In genomic region chr17:49259663-49260010, GRCh38 we compare ENCODE assay signal across 9 cellular contexts. TPM values are rescaled to one million over a fixed set of nuclear protein-coding genes. Genes with fewer than 3 reads are reported as not detected.
DNase-seq lines count a peak whose midpoint lies in the region; ATAC-seq and TF ChIP-seq lines count a peak whose summit lies in the region.
"Had no signal": no experiment of that assay in that cellular context is flagged by ENCODE, and none has a peak within 500 bp of the region (broad histone marks: within the 10 kb centered on the region; RNA-seq: fewer than 3 reads in every experiment).

No MANE protein-coding gene starts in this region.

- TF ChIP-seq CTCF in DOHH2 (IDR thresholded peaks at IDR 0.05; ENCODE audit: low read depth, low read length, poor library complexity, severe bottlenecking) (no peak), fibroblast of lung (conservative IDR thresholded peaks at IDR 0.05 in 1 of 2, IDR thresholded peaks at IDR 0.05 in 1 of 2; ENCODE audit: low read depth in 1 of 2, low read length in 2 of 2) (no peak), osteocyte (IDR thresholded peaks at IDR 0.05) (no peak), GM13977 (IDR thresholded peaks at IDR 0.05; ENCODE audit: extremely low read depth, insufficient read depth, missing control alignments) (no peak)

- H3K4me1 Mint-ChIP-seq in osteocyte (ENCODE audit: unreplicated experiment) = peaks cover 8% of the 10 kb centered on the region

- in situ Hi-C loops in GM13977 (cut with MboI; ENCODE audit: low pct_unique_long_range_greater_than_20kb, low sequenced_read_pairs, unreplicated experiment) = no loop called here

- H3K36me3 Mint-ChIP-seq in osteocyte (ENCODE audit: unreplicated experiment) = no peaks in the 10 kb centered on the region

- H3K4me3 ChIP-seq in DOHH2 (ENCODE audit: low read length) = peak overlapping the region; percentile 60
- H3K4me3 ChIP-seq in SJCRH30 = peak overlapping the region; percentile 64
- H3K4me3 ChIP-seq in fibroblast of lung (replicated peaks in 1 of 4; ENCODE audit: control extremely low read depth in 1 of 4, insufficient read depth in 1 of 4, low read depth in 3 of 4, low read length in 4 of 4) = peak overlapping the region; percentile 24 to 55 (median 32)

- H3K27ac ChIP-seq in DOHH2 (ENCODE audit: low read depth, low read length) (no peak overlapping the region), SJCRH30 (no peak overlapping the region), fibroblast of lung (ENCODE audit: insufficient read depth, low read length) (no peak overlapping the region)

- H4K20me1 ChIP-seq in DOHH2 (ENCODE audit: control insufficient read depth, insufficient read depth, low read depth, low read length) (no peaks in the 10 kb centered on the region), fibroblast of lung (ENCODE audit: control insufficient read depth, extremely low read depth, insufficient read depth, low read length) (no peaks in the 10 kb centered on the region)

- no peaks in the 10 kb centered on the region for H3K9me3 ChIP-seq in DOHH2 (ENCODE audit: control insufficient read depth, insufficient read depth, low read length)
- no peaks in the 10 kb centered on the region for H3K9me3 ChIP-seq in SJCRH30 (replicated peaks)
- H3K9me3 ChIP-seq in fibroblast of lung (ENCODE audit: control insufficient read depth, insufficient read depth, low read depth, low read length) = no peaks in the 10 kb centered on the region

- H3F3A ChIP-seq in DOHH2 (ENCODE audit: control insufficient read depth, insufficient read depth) = no peaks in the 10 kb centered on the region

- peaks cover 2% of the 10 kb centered on the region for H3K27me3 Mint-ChIP-seq in osteocyte (ENCODE audit: unreplicated experiment)

- no peaks in the 10 kb centered on the region for H3K79me2 ChIP-seq in DOHH2 (ENCODE audit: control insufficient read depth, low read length)
- no peaks in the 10 kb centered on the region for H3K79me2 ChIP-seq in fibroblast of lung (ENCODE audit: control insufficient read depth, insufficient read depth, low read length)

- H2AFZ ChIP-seq in fibroblast of lung (ENCODE audit: low read length) = peak overlapping the region; percentile 79

- no peaks in the 10 kb centered on the region for H3K9me2 ChIP-seq in DOHH2 (replicated peaks; ENCODE audit: control insufficient read depth, low read length)

- peaks cover 12% of the 10 kb centered on the region for H3K4me1 ChIP-seq in DOHH2 (ENCODE audit: control insufficient read depth, low read length)
- H3K4me1 ChIP-seq in SJCRH30 = no peaks in the 10 kb centered on the region
- H3K4me1 ChIP-seq in fibroblast of lung (ENCODE audit: control insufficient read depth, extremely low read depth, insufficient read depth, low read length) = no peaks in the 10 kb centered on the region

- no peak for ATAC-seq in HG03196 (IDR thresholded peaks at IDR 0.05; ENCODE audit: unreplicated experiment)
- ATAC-seq in GM21529 (IDR thresholded peaks at IDR 0.05; ENCODE audit: unreplicated experiment) = no peak

- peak overlapping the region; percentile 66 for H3K27ac Mint-ChIP-seq in osteocyte (ENCODE audit: unreplicated experiment)

- H3K9me3 Mint-ChIP-seq in osteocyte (ENCODE audit: unreplicated experiment) = no peaks in the 10 kb centered on the region

- H3K9ac ChIP-seq in fibroblast of lung (ENCODE audit: insufficient read depth, low read length) = no peak overlapping the region

- H3K4me3 Mint-ChIP-seq in osteocyte (ENCODE audit: unreplicated experiment) = peak overlapping the region; percentile 74

- H3K27me3 ChIP-seq in DOHH2 (ENCODE audit: control insufficient read depth, low read length) (peaks cover 15% of the 10 kb centered on the region), SJCRH30 (no peaks in the 10 kb centered on the region), fibroblast of lung (ENCODE audit: control insufficient read depth, insufficient read depth, low read length) (no peaks in the 10 kb centered on the region)

- no peak for DNase-seq in SJCRH30
- no peak for DNase-seq in fibroblast of lung (ENCODE audit: low read depth in 2 of 2)
- DNase-seq in osteocyte (ENCODE audit: extremely low spot score, unreplicated experiment) = no peak
- DNase-seq in NCI-H1694 treated with DMSO at 0.1 percent for 48 hours (lab: John Stamatoyannopoulos, UW) = no peak
- no peak for DNase-seq in GM13977 (ENCODE audit: low spot score)

- H3K36me3 ChIP-seq in DOHH2 (ENCODE audit: control insufficient read depth, low read length) (no peaks in the 10 kb centered on the region), SJCRH30 (no peaks in the 10 kb centered on the region), fibroblast of lung (ENCODE audit: control insufficient read depth, insufficient read depth, low read length) (no peaks in the 10 kb centered on the region)

- H3K4me2 ChIP-seq in DOHH2 (ENCODE audit: low read length) (peak overlapping the region; percentile 80), fibroblast of lung (ENCODE audit: extremely low read depth, insufficient read depth, low read length) (peak overlapping the region; percentile 72)

RNA-seq across cellular contexts. Expression of gene PHOSPHO1, which starts 29.1 kb away (rescaled TPM):
- total RNA-seq in SJCRH30 (2014; rRNA removed; shearing (Covaris generic)) = 0.43 TPM in 1 of 2 replicates, not detected in the other
- total RNA-seq in fibroblast of lung (under 0.01 and 0.17 TPM in 2 replicates), osteocyte (not detected in 2 replicates)
- 0.03 and 0.14 TPM in 2 replicates for polyA plus RNA-seq in fibroblast of lung
- 0.16 TPM in 1 of 2 replicates, not detected in the other for polyA plus RNA-seq in fibroblast of lung (2012)
- 0.20 TPM in 1 of 2 replicates, not detected in the other for polyA minus RNA-seq in fibroblast of lung (ENCODE audit: low replicate concordance)

RNA-seq across cellular contexts. Expression of gene ABI3, which starts 49.1 kb away (rescaled TPM):
- 3.4 and 4.2 TPM in 2 replicates for total RNA-seq in SJCRH30 (2014; rRNA removed; shearing (Covaris generic))
- not detected in 2 replicates for total RNA-seq in fibroblast of lung
- 1.3 TPM in 1 of 2 replicates, not detected in the other for polyA plus RNA-seq in fibroblast of lung
- 2.6 TPM in 1 of 2 replicates, not detected in the other for polyA plus RNA-seq in fibroblast of lung (2012)
- polyA minus RNA-seq in fibroblast of lung (ENCODE audit: low replicate concordance) = 3.8 TPM in 1 of 2 replicates, not detected in the other
- 0.19 TPM in 1 of 2 replicates, not detected in the other for total RNA-seq in osteocyte
- total RNA-seq: SK-MEL-5 had no signal

RNA-seq across cellular contexts. Expression of gene GNGT2, which starts 49.3 kb away (rescaled TPM):
- 2.8 and 5.3 TPM in 2 replicates for total RNA-seq in SJCRH30 (2014; rRNA removed; shearing (Covaris generic))
- total RNA-seq in fibroblast of lung = not detected in 2 replicates
- 3.7 TPM in 1 of 2 replicates, not detected in the other for polyA plus RNA-seq in fibroblast of lung
- 4.4 TPM in 1 of 2 replicates, not detected in the other for polyA plus RNA-seq in fibroblast of lung (2012)
- 1.7 TPM in 1 of 2 replicates, not detected in the other for polyA minus RNA-seq in fibroblast of lung (ENCODE audit: low replicate concordance)
- not detected in 2 replicates for total RNA-seq in osteocyte
- total RNA-seq: SK-MEL-5 had no signal
